17 cellular contexts compared by ENCODE assay signal in the genomic region with DNA sequence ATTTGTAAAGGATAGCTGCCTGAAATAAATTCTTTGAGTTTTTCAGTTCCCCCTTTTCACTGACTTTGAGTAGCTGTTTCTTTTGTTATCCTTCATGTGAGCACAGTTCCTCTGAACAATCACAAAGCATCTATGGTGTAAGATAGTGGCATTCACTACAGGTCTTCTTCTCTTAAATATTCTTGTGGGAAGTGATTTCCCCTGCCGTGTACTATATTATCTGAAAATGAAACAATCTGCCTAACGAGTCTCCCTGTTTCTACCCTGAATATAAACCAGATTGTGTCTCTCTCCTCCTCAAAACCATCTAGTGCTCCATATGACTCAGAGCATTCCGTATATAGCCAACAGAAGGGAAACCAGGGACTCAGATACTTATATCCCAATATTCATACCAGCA.
DNase-seq lines count a peak whose midpoint lies in the region; ATAC-seq, FAIRE-seq and TF ChIP-seq lines count a peak whose summit lies in the region.
"Had no signal": no experiment of that assay in that cellular context is flagged by ENCODE, and none has a peak within 500 bp of the region (broad histone marks: within the 10 kb centered on the region; RNA-seq: fewer than 3 reads in every experiment).

No MANE protein-coding gene starts in this region.

- TF ChIP-seq POLR2A in GM12878 (IDR thresholded peaks at IDR 0.05; ENCODE audit: low read depth, low read length), result no peak

- H3K4me3 ChIP-seq in GM12878, result 0 out of 2 replicates have a peak overlapping the region, but pooled peaks have one; percentile 47
- H3K4me3 ChIP-seq: esophagus squamous epithelium, psoas muscle had no signal

- intact Hi-C loops in GM12878 (cut with micrococcal nuclease; ENCODE audit: unreplicated experiment), result loop anchor here (1.0 to 5.0 kb wide), 3 partner anchors 191 to 374 kb away; no protein-coding TSS in a partner anchor

- in situ Hi-C loops in GM12878 (cut with MboI) (no loop called here), ACHN (cut with HindIII; ENCODE audit: low pct_ligation_motif_present, low pct_unique_long_range_greater_than_20kb, low sequenced_read_pairs) (no loop called here)

- TF ChIP-seq CTCF in GM12878 (IDR thresholded peaks at IDR 0.05 in 2 of 3, conservative IDR thresholded peaks at IDR 0.05 in 1 of 3; ENCODE audit: control insufficient read depth in 2 of 3, extremely low read depth in 1 of 3, insufficient read depth in 1 of 3, low read depth in 3 of 3, low read length in 3 of 3), result no peak

- H3K36me3 ChIP-seq in GM12878 (ENCODE audit: control insufficient read depth in 2 of 2, insufficient read depth in 2 of 2, low read length in 1 of 2), result no peaks in the 10 kb centered on the region

- peak overlapping the region; percentile 59 for H3K4me2 ChIP-seq in GM12878 (ENCODE audit: control insufficient read depth, insufficient read depth)

- H3K79me2 ChIP-seq in GM12878 (ENCODE audit: control insufficient read depth, insufficient read depth, low read length), result no peaks in the 10 kb centered on the region

- no peak for TF ChIP-seq RAD21 in GM12878 (IDR thresholded peaks at IDR 0.05; ENCODE audit: insufficient read depth, low read depth, low read length)

- DNase-seq in GM12878 (ENCODE audit: low read depth, low spot score) (peak; percentile 84), NCI-H2171 treated with DMSO at 0.1 percent for 48 hours (lab: John Stamatoyannopoulos, UW) (no peak), NCI-H2227 treated with DMSO at 0.1 percent for 48 hours (lab: John Stamatoyannopoulos, UW) (no peak), ACHN (no peak)
- no peak for DNase-seq in activated CD4-positive, alpha-beta T cell treated with anti-CD3 and anti-CD28 coated beads for 48 hours
- DNase-seq: activated naive CD8-positive, alpha-beta T cell treated with anti-CD3 and anti-CD28 coated beads, Interleukin-2, amount 10 ng/mL, durations not matched to agents 7 days and 5 days; CD8-positive, alpha-beta memory T cell; esophagus squamous epithelium; HFFc6; NCI-H2081 treated with DMSO at 0.1 percent for 48 hours; psoas muscle; stimulated activated CD4-positive, alpha-beta T cell treated with anti-CD3 and anti-CD28 coated beads, Interleukin-4, amount 100 ng/mL, for 24 hours; T-helper 9 cell had no signal

- ATAC-seq in GM18873 (IDR thresholded peaks at IDR 0.05; ENCODE audit: low FRiP score, unreplicated experiment) (peak; percentile 40), GM21526 (IDR thresholded peaks at IDR 0.05; ENCODE audit: low FRiP score, unreplicated experiment) (peak; percentile 65), HG03060 (IDR thresholded peaks at IDR 0.05; ENCODE audit: low read depth, unreplicated experiment) (peak; percentile 58), GM12878 (peak; percentile 77)
- ATAC-seq: psoas muscle had no signal

- RAD21 ChIA-PET in GM12878 (lab: Charles Lee; ENCODE audit: unreplicated experiment), result interaction anchor here (0.6 to 3.2 kb wide), 8 partner anchors 14 to 375 kb away, joined by 3 to 8 read pairs (median 4); no protein-coding TSS in a partner anchor

- H4K20me1 ChIP-seq in GM12878 (ENCODE audit: control insufficient read depth, insufficient read depth), result no peaks in the 10 kb centered on the region

- FAIRE-seq in GM12878 (lab: Jason Lieb, UNC), result peak; percentile 81
- FAIRE-seq: colon had no signal

- H3K9ac ChIP-seq in GM12878 (ENCODE audit: control insufficient read depth, insufficient read depth, low read length), result no peak overlapping the region

- TF ChIP-seq EP300 in GM12878 (IDR thresholded peaks at IDR 0.05; ENCODE audit: borderline replicate concordance in 1 of 2, control insufficient read depth in 1 of 2, low read depth in 2 of 2, low read length in 2 of 2), result peak; percentile 67 to 69; a peak in 2 of 4 replicates

- peaks cover 42% of the 10 kb centered on the region for H3K4me1 ChIP-seq in GM12878 (ENCODE audit: control insufficient read depth, insufficient read depth, low read length)
- H3K4me1 ChIP-seq: esophagus squamous epithelium, psoas muscle had no signal

- no peaks in the 10 kb centered on the region for H3K27me3 ChIP-seq in GM12878 (replicated peaks in 1 of 2; ENCODE audit: control insufficient read depth in 2 of 2, insufficient read depth in 2 of 2, low read length in 1 of 2)
- H3K27me3 ChIP-seq: esophagus squamous epithelium had no signal

- CTCF ChIA-PET in GM12878 (lab: Yijun Ruan, JAX), result interaction anchor here (1.0 kb wide), 1 partner anchor 191 kb away, joined by 3 read pairs; no protein-coding TSS in a partner anchor

- SMC1A ChIA-PET in GM12878 (lab: Charles Lee; ENCODE audit: uncharacterized antibody, unreplicated experiment), result interaction anchor here (0.6 to 6.2 kb wide), 22 partner anchors 9 to 1013 kb away, joined by 3 to 32 read pairs (median 4); a partner anchor contains a TSS

- POLR2A ChIA-PET in GM12878 (lab: Charles Lee), result interaction anchor here (1.3 to 1.9 kb wide), 4 partner anchors 14 to 191 kb away, joined by 3 to 7 read pairs (median 4); no protein-coding TSS in a partner anchor

- peaks cover 5% of the 10 kb centered on the region; the same call in 2 of the 3 replicates for H3K9me3 ChIP-seq in GM12878 (replicated peaks; ENCODE audit: control insufficient read depth, insufficient read depth, low read length)
- H3K9me3 ChIP-seq: psoas muscle had no signal

- BruUV-seq in GM12878 (replicated peaks; lab: Mats Ljungman, UMichigan), result no TSS peak

- H3K27ac ChIP-seq in GM12878 (ENCODE audit: control insufficient read depth, insufficient read depth), result peak overlapping the region; percentile 74
- H3K27ac ChIP-seq: esophagus squamous epithelium, psoas muscle had no signal

- 2% methylated on average over 3 of the region's 3 CpGs for WGBS in GM12878 (ENCODE audit: insufficient coverage, insufficient replicate concordance, low lambda C conversion rate, missing lambda C conversion rate)

- H2AFZ ChIP-seq in GM12878 (ENCODE audit: control insufficient read depth, low read depth, low read length), result 0 out of 2 replicates have a peak overlapping the region, but pooled peaks have one; percentile 18

TF ChIP-seq in GM12878, 131 proteins besides CTCF, POLR2A, EP300 and RAD21 (continues in another document):
- TF ChIP-seq MTA2 (IDR thresholded peaks at IDR 0.05; ENCODE audit: low read depth) (peak; percentile 76), CBX5 (IDR thresholded peaks at IDR 0.05; ENCODE audit: low read depth) (peak; percentile 57; the same call in 1 of the 2 replicates), YBX1 (IDR thresholded peaks at IDR 0.05) (no peak), IKZF2 (IDR thresholded peaks at IDR 0.05) (peak; percentile 88), STAT1 (conservative IDR thresholded peaks at IDR 0.05) (no peak), LARP7 (IDR thresholded peaks at IDR 0.05) (no peak), TCF12 (IDR thresholded peaks at IDR 0.05; ENCODE audit: low read depth, low read length) (no peak), JUNB (IDR thresholded peaks at IDR 0.05) (peak; percentile 79), PAX5 (IDR thresholded peaks at IDR 0.05; ENCODE audit: borderline replicate concordance, low read depth, low read length) (no peak), HCFC1 (IDR thresholded peaks at IDR 0.05; ENCODE audit: low read length) (no peak), POLR2AphosphoS5 (IDR thresholded peaks at IDR 0.05; ENCODE audit: low read length) (no peak), MXI1 (IDR thresholded peaks at IDR 0.05; ENCODE audit: low read depth, low read length) (no peak), SUZ12 (IDR thresholded peaks at IDR 0.05; ENCODE audit: unreplicated experiment) (no peak), SIN3A (IDR thresholded peaks at IDR 0.05; ENCODE audit: low read depth, low read length) (no peak), SPI1 (IDR thresholded peaks at IDR 0.05; ENCODE audit: borderline replicate concordance, insufficient read depth, low read depth, low read length) (peak; percentile 93), TARDBP (IDR thresholded peaks at IDR 0.05; ENCODE audit: borderline replicate concordance) (no peak), MYB (IDR thresholded peaks at IDR 0.05; ENCODE audit: borderline replicate concordance, low read depth, low read length) (no peak)
- TF ChIP-seq, protein P1, sequence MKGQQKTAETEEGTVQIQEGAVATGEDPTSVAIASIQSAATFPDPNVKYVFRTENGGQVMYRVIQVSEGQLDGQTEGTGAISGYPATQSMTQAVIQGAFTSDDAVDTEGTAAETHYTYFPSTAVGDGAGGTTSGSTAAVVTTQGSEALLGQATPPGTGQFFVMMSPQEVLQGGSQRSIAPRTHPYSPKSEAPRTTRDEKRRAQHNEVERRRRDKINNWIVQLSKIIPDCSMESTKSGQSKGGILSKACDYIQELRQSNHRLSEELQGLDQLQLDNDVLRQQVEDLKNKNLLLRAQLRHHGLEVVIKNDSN (IDR thresholded peaks at IDR 0.05; ENCODE audit: borderline replicate concordance, extremely low read length, insufficient read depth, low read depth, low read length), result no peak
- TF ChIP-seq, protein P2, sequence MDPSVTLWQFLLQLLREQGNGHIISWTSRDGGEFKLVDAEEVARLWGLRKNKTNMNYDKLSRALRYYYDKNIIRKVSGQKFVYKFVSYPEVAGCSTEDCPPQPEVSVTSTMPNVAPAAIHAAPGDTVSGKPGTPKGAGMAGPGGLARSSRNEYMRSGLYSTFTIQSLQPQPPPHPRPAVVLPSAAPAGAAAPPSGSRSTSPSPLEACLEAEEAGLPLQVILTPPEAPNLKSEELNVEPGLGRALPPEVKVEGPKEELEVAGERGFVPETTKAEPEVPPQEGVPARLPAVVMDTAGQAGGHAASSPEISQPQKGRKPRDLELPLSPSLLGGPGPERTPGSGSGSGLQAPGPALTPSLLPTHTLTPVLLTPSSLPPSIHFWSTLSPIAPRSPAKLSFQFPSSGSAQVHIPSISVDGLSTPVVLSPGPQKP (IDR thresholded peaks at IDR 0.05; ENCODE audit: low read depth, low read length), result no peak
